21 cellular contexts compared by ENCODE assay signal in genomic region chr5:149759563-149759962, GRCh38.
"Had no signal": no experiment of that assay in that cellular context is flagged by ENCODE, and none has a peak within 500 bp of the region (broad histone marks: within the 10 kb centered on the region; RNA-seq: fewer than 3 reads in every experiment).

No MANE protein-coding gene starts in this region.

- H3K9me3 Mint-ChIP-seq: nephron progenitor cell; stimulated activated effector memory CD8-positive, alpha-beta T cell treated with anti-CD3 and anti-CD28 coated beads, Interleukin-12 subunit alpha, Interleukin-12 subunit beta, amount 100 ng/mL, for 72 hours; type B pancreatic cell had no signal

- H3K4me3 Mint-ChIP-seq: naive thymus-derived CD4-positive, alpha-beta T cell; nephron progenitor cell; stimulated activated effector memory CD8-positive, alpha-beta T cell treated with anti-CD3 and anti-CD28 coated beads, Interleukin-12 subunit alpha, Interleukin-12 subunit beta, amount 100 ng/mL, for 72 hours; type B pancreatic cell had no signal

- H3K4me1 ChIP-seq: uterus had no signal

- ATAC-seq: esophagus mucosa; naive thymus-derived CD4-positive, alpha-beta T cell; stimulated activated effector memory CD8-positive, alpha-beta T cell treated with anti-CD3 and anti-CD28 coated beads, Interleukin-12 subunit alpha, Interleukin-12 subunit beta, amount 100 ng/mL, for 72 hours; stimulated activated naive CD8-positive, alpha-beta T cell treated with anti-CD3 and anti-CD28 coated beads, Interleukin-15, Interleukin-2, amounts not matched to agents 100 U/mL and 50 U/mL, for 24 hours had no signal

- H3K9me3 ChIP-seq: gastrocnemius medialis, neutrophil, right atrium auricular region, suprapubic skin, thyroid gland, uterus had no signal

- H3K27ac ChIP-seq: coronary artery, dorsolateral prefrontal cortex, neutrophil, suprapubic skin, thyroid gland, uterus had no signal

- H3K27me3 Mint-ChIP-seq: naive thymus-derived CD4-positive, alpha-beta T cell; type B pancreatic cell had no signal

- DNase-seq: dorsolateral prefrontal cortex; effector CD8-positive, alpha-beta T cell; gastrocnemius medialis; glutamatergic neuron; islet precursor cell; left ventricle myocardium superior; naive thymus-derived CD4-positive, alpha-beta T cell; nephron progenitor cell; small intestine; stimulated activated CD4-positive, alpha-beta T cell treated with anti-CD3 and anti-CD28 coated beads, Interleukin-4, amount 100 ng/mL, for 1 hour; stimulated activated CD8-positive, alpha-beta memory T cell treated with anti-CD3 and anti-CD28 coated beads, Interleukin-4, amount 100 ng/mL, for 48 hours; stimulated activated naive CD8-positive, alpha-beta T cell treated with anti-CD3 and anti-CD28 coated beads, Interleukin-15, Interleukin-2, amounts not matched to agents 100 U/mL and 50 U/mL, for 24 hours; thyroid gland; uterus had no signal

- H3K27me3 ChIP-seq: dorsolateral prefrontal cortex, gastrocnemius medialis, neutrophil, right atrium auricular region, suprapubic skin, thyroid gland, uterus had no signal

- H3K4me3 ChIP-seq: coronary artery, dorsolateral prefrontal cortex, gastrocnemius medialis, right atrium auricular region, suprapubic skin, thyroid gland, uterus had no signal

- H3K36me3 Mint-ChIP-seq: stimulated activated effector memory CD8-positive, alpha-beta T cell treated with anti-CD3 and anti-CD28 coated beads, Interleukin-12 subunit alpha, Interleukin-12 subunit beta, amount 100 ng/mL, for 72 hours; type B pancreatic cell had no signal

- H3K36me3 ChIP-seq: gastrocnemius medialis, neutrophil, right atrium auricular region, suprapubic skin, thyroid gland, uterus had no signal

- H3K27ac Mint-ChIP-seq: naive thymus-derived CD4-positive, alpha-beta T cell; nephron progenitor cell; stimulated activated effector memory CD8-positive, alpha-beta T cell treated with anti-CD3 and anti-CD28 coated beads, Interleukin-12 subunit alpha, Interleukin-12 subunit beta, amount 100 ng/mL, for 72 hours had no signal
